Comparison of ENCODE assay signal across 16 cellular contexts in the genomic region with DNA sequence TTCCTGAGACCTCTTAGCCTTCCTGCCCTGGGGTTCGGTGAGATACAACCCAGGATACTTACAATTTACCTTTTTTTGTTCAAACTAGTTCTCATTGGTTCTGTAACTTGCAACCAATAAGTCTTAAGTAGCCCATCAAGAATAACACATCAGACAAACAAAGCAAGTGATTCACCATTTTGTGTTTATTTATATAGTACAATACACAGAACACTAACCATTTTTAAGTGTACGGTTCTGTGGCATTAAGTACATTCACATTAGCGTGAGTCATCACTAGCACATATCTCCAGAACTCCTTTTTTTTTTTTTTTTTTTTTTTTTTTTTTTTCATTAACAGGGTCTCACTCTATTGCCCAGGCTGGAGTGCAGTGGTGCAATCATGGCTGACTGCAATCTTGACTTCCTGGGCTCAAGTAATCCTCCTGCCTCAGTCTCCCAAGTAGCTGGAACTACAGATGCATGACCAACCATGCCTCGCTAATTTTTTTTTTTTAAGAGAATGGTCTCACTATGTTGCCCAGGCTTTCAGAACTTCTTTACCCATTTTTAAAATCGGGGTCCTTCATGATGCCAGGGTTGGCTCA. TPM values are rescaled to one million over a fixed set of nuclear protein-coding genes. Genes with fewer than 3 reads are reported as not detected.
DNase-seq lines count a peak whose midpoint lies in the region; FAIRE-seq and TF ChIP-seq lines count a peak whose summit lies in the region.
"Had no signal": no experiment of that assay in that cellular context is flagged by ENCODE, and none has a peak within 500 bp of the region (broad histone marks: within the 10 kb centered on the region; RNA-seq: fewer than 3 reads in every experiment).

No MANE protein-coding gene starts in this region.

- no peak overlapping the region for H3K27ac ChIP-seq in caudate nucleus (ENCODE audit: low read depth, low read length)
- H3K27ac ChIP-seq: body of pancreas, suprapubic skin had no signal

- no peak for FAIRE-seq in urothelium cell line (lab: Jason Lieb, UNC)
- FAIRE-seq: GM19239 had no signal

- TF ChIP-seq CTCF in HFF-Myc (IDR thresholded peaks at IDR 0.05; ENCODE audit: low read depth, low read length, missing control alignments) (no peak), fibroblast of the aortic adventitia (IDR thresholded peaks at IDR 0.05; ENCODE audit: insufficient read depth, low read length) (no peak)

- no peak overlapping the region for H3K4me3 ChIP-seq in HFF-Myc (replicated peaks; ENCODE audit: low read depth, low read length)
- no peak overlapping the region for H3K4me3 ChIP-seq in fibroblast of the aortic adventitia (ENCODE audit: low read depth, low read length)
- H3K4me3 ChIP-seq: body of pancreas, suprapubic skin had no signal

- DNase-seq in HFF-Myc (ENCODE audit: extremely low read depth, low read depth) (peak; percentile 59), amniotic epithelial cell (ENCODE audit: low read depth) (peak; percentile 88), fibroblast of the aortic adventitia (ENCODE audit: low read depth) (peak; percentile 43), urothelium cell line (ENCODE audit: low spot score) (peak; percentile 49), caudate nucleus (lab: John Stamatoyannopoulos, UW) (no peak), NCI-H1105 (lab: John Stamatoyannopoulos, UW) (no peak), NCI-H1436 (lab: John Stamatoyannopoulos, UW) (no peak)
- DNase-seq: activated CD4-positive, alpha-beta T cell treated with anti-CD3 and anti-CD28 coated beads, Interleukin-2, amount 50 U/mL, for 48 hours; body of pancreas; DMS 273 treated with DMSO at 0.1 percent for 48 hours; GOT3; NCI-H345; occipital lobe; T-helper 2 cell had no signal

RNA-seq across cellular contexts. Expression of a gene that starts 36.2 kb away (rescaled TPM):
- 9.5 and 24.1 TPM in 2 replicates for total RNA-seq in fibroblast of the aortic adventitia (ENCODE audit: low replicate concordance)

Comparison
In these comparisons a context has a peak if more than half of its experiments do, and no peak if none do; other contexts are left out.
1. DNase-seq: peak in HFF-Myc (single experiment), amniotic epithelial cell (single experiment), fibroblast of the aortic adventitia (single experiment) and urothelium cell line (single experiment); none in caudate nucleus (0 of 61), NCI-H1105 (single experiment) and NCI-H1436 (single experiment).